Comparison of ENCODE assay signal across 1 cellular context in the genomic region with DNA sequence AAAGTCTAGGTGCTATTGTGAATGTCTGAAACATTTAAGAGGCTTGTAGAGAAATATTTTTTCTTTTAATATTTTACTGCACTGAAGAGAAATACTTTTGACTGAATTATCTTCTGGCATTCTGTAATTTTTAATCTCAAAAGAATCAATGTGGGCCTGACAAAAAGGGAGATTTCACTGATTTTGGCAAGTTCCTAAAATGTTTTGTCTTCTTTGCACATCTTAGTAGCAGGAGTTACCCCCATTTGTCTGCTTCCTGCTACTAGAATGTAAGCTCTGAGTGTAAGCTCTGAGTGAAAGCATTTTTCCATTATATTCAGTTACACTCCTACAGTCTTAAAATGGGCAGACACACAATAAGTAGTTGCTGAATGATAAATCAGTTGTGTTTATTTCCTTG.
TF ChIP-seq lines count a peak whose summit lies in the region.

No MANE protein-coding gene starts in this region.

TF ChIP-seq in HepG2, 621 proteins besides CTCF, POLR2A, EP300 and RAD21:
- TF ChIP-seq NFRKB (IDR thresholded peaks at IDR 0.05), result no peak
- peak; percentile 54 for TF ChIP-seq RBM22 (optimal IDR thresholded peaks at IDR 0.05; ENCODE audit: low read length)
- TF ChIP-seq, protein P1, sequence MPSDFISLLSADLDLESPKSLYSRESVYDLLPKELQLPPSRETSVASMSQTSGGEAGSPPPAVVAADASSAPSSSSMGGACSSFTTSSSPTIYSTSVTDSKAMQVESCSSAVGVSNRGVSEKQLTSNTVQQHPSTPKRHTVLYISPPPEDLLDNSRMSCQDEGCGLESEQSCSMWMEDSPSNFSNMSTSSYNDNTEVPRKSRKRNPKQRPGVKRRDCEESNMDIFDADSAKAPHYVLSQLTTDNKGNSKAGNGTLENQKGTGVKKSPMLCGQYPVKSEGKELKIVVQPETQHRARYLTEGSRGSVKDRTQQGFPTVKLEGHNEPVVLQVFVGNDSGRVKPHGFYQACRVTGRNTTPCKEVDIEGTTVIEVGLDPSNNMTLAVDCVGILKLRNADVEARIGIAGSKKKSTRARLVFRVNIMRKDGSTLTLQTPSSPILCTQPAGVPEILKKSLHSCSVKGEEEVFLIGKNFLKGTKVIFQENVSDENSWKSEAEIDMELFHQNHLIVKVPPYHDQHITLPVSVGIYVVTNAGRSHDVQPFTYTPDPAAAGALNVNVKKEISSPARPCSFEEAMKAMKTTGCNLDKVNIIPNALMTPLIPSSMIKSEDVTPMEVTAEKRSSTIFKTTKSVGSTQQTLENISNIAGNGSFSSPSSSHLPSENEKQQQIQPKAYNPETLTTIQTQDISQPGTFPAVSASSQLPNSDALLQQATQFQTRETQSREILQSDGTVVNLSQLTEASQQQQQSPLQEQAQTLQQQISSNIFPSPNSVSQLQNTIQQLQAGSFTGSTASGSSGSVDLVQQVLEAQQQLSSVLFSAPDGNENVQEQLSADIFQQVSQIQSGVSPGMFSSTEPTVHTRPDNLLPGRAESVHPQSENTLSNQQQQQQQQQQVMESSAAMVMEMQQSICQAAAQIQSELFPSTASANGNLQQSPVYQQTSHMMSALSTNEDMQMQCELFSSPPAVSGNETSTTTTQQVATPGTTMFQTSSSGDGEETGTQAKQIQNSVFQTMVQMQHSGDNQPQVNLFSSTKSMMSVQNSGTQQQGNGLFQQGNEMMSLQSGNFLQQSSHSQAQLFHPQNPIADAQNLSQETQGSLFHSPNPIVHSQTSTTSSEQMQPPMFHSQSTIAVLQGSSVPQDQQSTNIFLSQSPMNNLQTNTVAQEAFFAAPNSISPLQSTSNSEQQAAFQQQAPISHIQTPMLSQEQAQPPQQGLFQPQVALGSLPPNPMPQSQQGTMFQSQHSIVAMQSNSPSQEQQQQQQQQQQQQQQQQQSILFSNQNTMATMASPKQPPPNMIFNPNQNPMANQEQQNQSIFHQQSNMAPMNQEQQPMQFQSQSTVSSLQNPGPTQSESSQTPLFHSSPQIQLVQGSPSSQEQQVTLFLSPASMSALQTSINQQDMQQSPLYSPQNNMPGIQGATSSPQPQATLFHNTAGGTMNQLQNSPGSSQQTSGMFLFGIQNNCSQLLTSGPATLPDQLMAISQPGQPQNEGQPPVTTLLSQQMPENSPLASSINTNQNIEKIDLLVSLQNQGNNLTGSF (CRISPR knock-in tag; IDR thresholded peaks at IDR 0.05), result no peak
- no peak for TF ChIP-seq MED1 (CRISPR knock-in tag; IDR thresholded peaks at IDR 0.05)
- no peak for TF ChIP-seq TCF7 (IDR thresholded peaks at IDR 0.05; ENCODE audit: low read depth)
- TF ChIP-seq, protein P2, sequence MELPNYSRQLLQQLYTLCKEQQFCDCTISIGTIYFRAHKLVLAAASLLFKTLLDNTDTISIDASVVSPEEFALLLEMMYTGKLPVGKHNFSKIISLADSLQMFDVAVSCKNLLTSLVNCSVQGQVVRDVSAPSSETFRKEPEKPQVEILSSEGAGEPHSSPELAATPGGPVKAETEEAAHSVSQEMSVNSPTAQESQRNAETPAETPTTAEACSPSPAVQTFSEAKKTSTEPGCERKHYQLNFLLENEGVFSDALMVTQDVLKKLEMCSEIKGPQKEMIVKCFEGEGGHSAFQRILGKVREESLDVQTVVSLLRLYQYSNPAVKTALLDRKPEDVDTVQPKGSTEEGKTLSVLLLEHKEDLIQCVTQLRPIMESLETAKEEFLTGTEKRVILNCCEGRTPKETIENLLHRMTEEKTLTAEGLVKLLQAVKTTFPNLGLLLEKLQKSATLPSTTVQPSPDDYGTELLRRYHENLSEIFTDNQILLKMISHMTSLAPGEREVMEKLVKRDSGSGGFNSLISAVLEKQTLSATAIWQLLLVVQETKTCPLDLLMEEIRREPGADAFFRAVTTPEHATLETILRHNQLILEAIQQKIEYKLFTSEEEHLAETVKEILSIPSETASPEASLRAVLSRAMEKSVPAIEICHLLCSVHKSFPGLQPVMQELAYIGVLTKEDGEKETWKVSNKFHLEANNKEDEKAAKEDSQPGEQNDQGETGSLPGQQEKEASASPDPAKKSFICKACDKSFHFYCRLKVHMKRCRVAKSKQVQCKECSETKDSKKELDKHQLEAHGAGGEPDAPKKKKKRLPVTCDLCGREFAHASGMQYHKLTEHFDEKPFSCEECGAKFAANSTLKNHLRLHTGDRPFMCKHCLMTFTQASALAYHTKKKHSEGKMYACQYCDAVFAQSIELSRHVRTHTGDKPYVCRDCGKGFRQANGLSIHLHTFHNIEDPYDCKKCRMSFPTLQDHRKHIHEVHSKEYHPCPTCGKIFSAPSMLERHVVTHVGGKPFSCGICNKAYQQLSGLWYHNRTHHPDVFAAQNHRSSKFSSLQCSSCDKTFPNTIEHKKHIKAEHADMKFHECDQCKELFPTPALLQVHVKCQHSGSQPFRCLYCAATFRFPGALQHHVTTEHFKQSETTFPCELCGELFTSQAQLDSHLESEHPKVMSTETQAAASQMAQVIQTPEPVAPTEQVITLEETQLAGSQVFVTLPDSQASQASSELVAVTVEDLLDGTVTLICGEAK (IDR thresholded peaks at IDR 0.05), result no peak
- TF ChIP-seq, protein P2 (CRISPR knock-in tag; IDR thresholded peaks at IDR 0.05), result no peak
- no peak for TF ChIP-seq ZFP37 (CRISPR knock-in tag; IDR thresholded peaks at IDR 0.05; ENCODE audit: borderline replicate concordance)
- no peak for TF ChIP-seq CEBPB (IDR thresholded peaks at IDR 0.05; ENCODE audit: borderline replicate concordance, low read depth, low read length)
- TF ChIP-seq AGO1 (IDR thresholded peaks at IDR 0.05; ENCODE audit: low read depth, low read length, poor library complexity, severe bottlenecking), result no peak
TF ChIP-seq in HepG2: peak in this region for 1.
